Comparison of ENCODE assay signal across 25 cellular contexts in genomic region chr10:103019426-103019825, GRCh38.
A peak's percentile ranks its signal among the peaks of the same experiment; 100 is the strongest.
DNase-seq lines count a peak whose midpoint lies in the region; ATAC-seq and FAIRE-seq lines count a peak whose summit lies in the region.
"Had no signal": no experiment of that assay in that cellular context is flagged by ENCODE, and none has a peak within 500 bp of the region (broad histone marks: within the 10 kb centered on the region; RNA-seq: fewer than 3 reads in every experiment).

No MANE protein-coding gene starts in this region.

- intact Hi-C loops in head of caudate nucleus (cut with DNase I) = no loop called here
- intact Hi-C loops in sciatic nerve (cut with DNase I) = no loop called here

- ATAC-seq in GM19023 (IDR thresholded peaks at IDR 0.05; ENCODE audit: unreplicated experiment) (no peak), sciatic nerve (no peak)
- ATAC-seq: GM12878 had no signal

- FAIRE-seq in RCC 7860 (lab: Jason Lieb, UNC) = no peak
- FAIRE-seq: A204.1, GM12878, GM12892, GM18507, GM19239 had no signal

- DNase-seq in MV-4-11 (lab: John Stamatoyannopoulos, UW) (peak; percentile 5), head of caudate nucleus (peak in 28 of 42 donors; percentile 3 to 80 (median 42)), RCC 7860 (ENCODE audit: low spot score) (no peak), sciatic nerve (ENCODE audit: low spot score) (no peak)
- DNase-seq: 8988T; ACHN; BE2C; C1 segment of cervical spinal cord; CD4-positive, alpha-beta memory T cell; CD4-positive, CD25-positive, alpha-beta regulatory T cell; CD8-positive, alpha-beta memory T cell; COR-L47; DMS 273 treated with DMSO at 0.1 percent for 48 hours; DMS153; DMS53; DMS79; DND-41; EL; GDM1 had no signal

Comparison
In these comparisons a context has a peak if more than half of its experiments do, and no peak if none do; other contexts are left out.
1. DNase-seq: peak in MV-4-11 (single experiment) and head of caudate nucleus (28 of 42); none in RCC 7860 (single experiment) and sciatic nerve (single experiment).